16 cellular contexts compared by ENCODE assay signal in genomic region chr5:157558681-157559080, GRCh38. TPM values are rescaled to one million over a fixed set of nuclear protein-coding genes. Genes with fewer than 3 reads are reported as not detected.
A peak's percentile ranks its signal among the peaks of the same experiment; 100 is the strongest.
DNase-seq lines count a peak whose midpoint lies in the region; ATAC-seq and TF ChIP-seq lines count a peak whose summit lies in the region.
"Had no signal": no experiment of that assay in that cellular context is flagged by ENCODE, and none has a peak within 500 bp of the region (broad histone marks: within the 10 kb centered on the region; RNA-seq: fewer than 3 reads in every experiment).

No MANE protein-coding gene starts in this region.

- H3K4me2 ChIP-seq in PC-9 = peak overlapping the region; percentile 56

- H3F3A ChIP-seq in PC-9 (ENCODE audit: insufficient read depth, low read depth) = peaks cover 54% of the 10 kb centered on the region

- no peak for TF ChIP-seq POLR2A in esophagus squamous epithelium (IDR thresholded peaks at IDR 0.05)

- no peaks in the 10 kb centered on the region for H3K9me2 ChIP-seq in PC-9 (ENCODE audit: insufficient read depth)

- 0 out of 2 replicates have a peak, but pooled peaks cover 5% of the 10 kb centered on the region for H3K36me3 ChIP-seq in PC-9 (ENCODE audit: low read depth)
- no peaks in the 10 kb centered on the region for H3K36me3 ChIP-seq in esophagus squamous epithelium

- 7 to 51% methylated on average over 2 of the region's 2 CpGs for WGBS in esophagus squamous epithelium, 2 donors

- DNase-seq in EH (ENCODE audit: low read depth) = peak; percentile 53
- DNase-seq in PC-9 = peak; percentile 17 to 54
- no peak for DNase-seq in esophagus squamous epithelium (lab: John Stamatoyannopoulos, UW)
- peak; percentile 44 for DNase-seq in renal cortical epithelial cell (ENCODE audit: low read depth)
- no peak for DNase-seq in NCI-H524 (lab: John Stamatoyannopoulos, UW)
- DNase-seq in DMS114 treated with DMSO at 0.1 percent for 48 hours (lab: John Stamatoyannopoulos, UW; ENCODE audit: unreplicated experiment) = no peak
- no peak for DNase-seq in islet precursor cell
- DNase-seq: activated CD4-positive, alpha-beta T cell treated with anti-CD3 and anti-CD28 coated beads for 1 hour; activated T-cell treated with anti-CD3 and anti-CD28 coated beads, Interleukin-2, amount 50 U/mL, for 48 hours; NCI-H2029 treated with DMSO at 0.1 percent for 48 hours; stimulated activated CD4-positive, alpha-beta T cell treated with anti-CD3 and anti-CD28 coated beads, Interleukin-4, amount 100 ng/mL, for 24 hours; stimulated activated naive CD4-positive, alpha-beta T cell had no signal

- H3K4me3 ChIP-seq in PC-9 = 0 out of 2 replicates have a peak overlapping the region, but pooled peaks have one; percentile 2
- H3K4me3 ChIP-seq in esophagus squamous epithelium = no peak overlapping the region
- H3K4me3 ChIP-seq: coronary artery had no signal

- H3K4me1 ChIP-seq in PC-9 (replicated peaks; ENCODE audit: insufficient read depth) (peaks cover 68% of the 10 kb centered on the region), esophagus squamous epithelium (peaks cover 44 to 98% (median 79%) of the 10 kb centered on the region in 3 donors)

- H4K20me1 ChIP-seq in PC-9 (ENCODE audit: insufficient read depth) = no peaks in the 10 kb centered on the region

- TF ChIP-seq CTCF in PC-9 (conservative IDR thresholded peaks at IDR 0.05) (no peak), esophagus squamous epithelium (IDR thresholded peaks at IDR 0.05) (no peak)

- CTCF ChIA-PET in PC-9 (lab: Charles Lee) = interaction anchor here (0.7 to 1.4 kb wide), 3 partner anchors 87 to 426 kb away, joined by 3 to 4 read pairs (median 3); no protein-coding TSS in a partner anchor

- POLR2A ChIA-PET in PC-9 (lab: Charles Lee; ENCODE audit: unreplicated experiment) = interaction anchor here (0.6 to 0.7 kb wide), 2 partner anchors 19 to 26 kb away, joined by 3 to 5 read pairs; no protein-coding TSS in a partner anchor

- H3K27me3 ChIP-seq in PC-9 (ENCODE audit: insufficient read depth, low read depth) (no peaks in the 10 kb centered on the region), esophagus squamous epithelium (no peaks in the 10 kb centered on the region)

- BruUV-seq in PC-9 (replicated peaks; lab: Mats Ljungman, UMichigan) = no TSS peak

- peaks cover 24% of the 10 kb centered on the region; the same call in 1 of the 2 replicates for H3K79me2 ChIP-seq in PC-9 (ENCODE audit: low read depth)

- H3K27ac ChIP-seq in PC-9 (peak overlapping the region; percentile 85), esophagus squamous epithelium (peak overlapping the region; percentile 28 to 84 (median 69))
- H3K27ac ChIP-seq: C4-2B, HL-60 had no signal

- intact Hi-C loops in PC-9 (cut with micrococcal nuclease; ENCODE audit: unreplicated experiment) (loop anchor here (1.0 to 5.0 kb wide), 5 partner anchors 13 to 171 kb away; no protein-coding TSS in a partner anchor), esophagus squamous epithelium (cut with DNase I) (no loop called here)

- H3K9me3 ChIP-seq in PC-9 (ENCODE audit: insufficient read depth, low read depth) = no peaks in the 10 kb centered on the region
- no peaks in the 10 kb centered on the region for H3K9me3 ChIP-seq in esophagus squamous epithelium

- no peak for ATAC-seq in GM21367 (IDR thresholded peaks at IDR 0.05; ENCODE audit: unreplicated experiment)

- H2AFZ ChIP-seq in PC-9 = no peak overlapping the region

RNA-seq across cellular contexts. Expression of gene ADAM19, which starts 16.9 kb away (rescaled TPM):
- total RNA-seq in PC-9 (2021) = 7.6 and 9.3 TPM in 2 replicates
- 10 to 100 TPM in 1 of 4 donors, 1 to 10 TPM in 3; 1.9 to 11.6 (median 4.3) TPM for total RNA-seq in esophagus squamous epithelium
- 6.2 and 9.4 TPM in 2 replicates for total RNA-seq in renal cortical epithelial cell

Comparison
In these comparisons a context has a peak if more than half of its experiments do, and no peak if none do; other contexts are left out.
1. DNase-seq: peak in EH (single experiment), PC-9 (2 of 2) and renal cortical epithelial cell (single experiment); none in esophagus squamous epithelium (single experiment), NCI-H524 (0 of 2), DMS114 treated with DMSO at 0.1 percent for 48 hours (single experiment) and islet precursor cell (single experiment).